ENCODE assay signal across 8 cellular contexts in genomic region chr6:14354919-14355572, GRCh38.
DNase-seq lines count a peak whose midpoint lies in the region; ATAC-seq and TF ChIP-seq lines count a peak whose summit lies in the region.

No MANE protein-coding gene starts in this region.

- no peak overlapping the region for H3K27ac ChIP-seq in tibial nerve

- no peaks in the 10 kb centered on the region for H3K27me3 ChIP-seq in tibial nerve

- no peaks in the 10 kb centered on the region for H3K27me3 Mint-ChIP-seq in activated CD4-positive, alpha-beta memory T cell treated with anti-CD3 and anti-CD28 coated beads for 36 hours
- no peaks in the 10 kb centered on the region for H3K27me3 Mint-ChIP-seq in activated CD4-positive, alpha-beta memory T cell treated with anti-CD3 and anti-CD28 coated beads, Interleukin-2, amount 10 ng/mL, durations not matched to agents 7 days and 5 days
- H3K27me3 Mint-ChIP-seq in activated T-helper 17 cell treated with anti-CD3 and anti-CD28 coated beads, Interleukin-2, amount 50 U/mL, for 72 hours = no peaks in the 10 kb centered on the region

- peaks cover 9% of the 10 kb centered on the region for H3K9me3 Mint-ChIP-seq in activated CD4-positive, alpha-beta memory T cell treated with anti-CD3 and anti-CD28 coated beads for 36 hours
- H3K9me3 Mint-ChIP-seq in activated CD4-positive, alpha-beta memory T cell treated with anti-CD3 and anti-CD28 coated beads, Interleukin-2, amount 10 ng/mL, durations not matched to agents 7 days and 5 days = peaks cover 9% of the 10 kb centered on the region
- H3K9me3 Mint-ChIP-seq in activated T-helper 17 cell treated with anti-CD3 and anti-CD28 coated beads, Interleukin-2, amount 50 U/mL, for 72 hours = no peaks in the 10 kb centered on the region

- intact Hi-C loops in activated CD4-positive, alpha-beta memory T cell treated with anti-CD3 and anti-CD28 coated beads for 36 hours (cut with micrococcal nuclease) = no loop called here
- intact Hi-C loops in lower leg skin (cut with DNase I; ENCODE audit: low total_unique reads) = no loop called here

- 29 to 30% methylated on average over 5 of the region's 5 CpGs for WGBS in lower leg skin, 2 donors
- WGBS in tibial nerve, 2 donors = 33 to 34% methylated on average over 5 of the region's 5 CpGs

- CTCF ChIA-PET in activated CD4-positive, alpha-beta memory T cell treated with anti-CD3 and anti-CD28 coated beads for 36 hours (lab: Charles Lee) = no interaction called here
- CTCF ChIA-PET in activated CD4-positive, alpha-beta memory T cell treated with anti-CD3 and anti-CD28 coated beads, Interleukin-2, amount 10 ng/mL, durations not matched to agents 7 days and 5 days (lab: Charles Lee) = no interaction called here

- no peak for TF ChIP-seq EP300 in tibial nerve (IDR thresholded peaks at IDR 0.05)

- peaks cover 2% of the 10 kb centered on the region for H3K4me1 Mint-ChIP-seq in activated CD4-positive, alpha-beta memory T cell treated with anti-CD3 and anti-CD28 coated beads for 36 hours (ENCODE audit: low read depth)
- H3K4me1 Mint-ChIP-seq in activated CD4-positive, alpha-beta memory T cell treated with anti-CD3 and anti-CD28 coated beads, Interleukin-2, amount 10 ng/mL, durations not matched to agents 7 days and 5 days = no peaks in the 10 kb centered on the region
- no peaks in the 10 kb centered on the region for H3K4me1 Mint-ChIP-seq in activated T-helper 17 cell treated with anti-CD3 and anti-CD28 coated beads, Interleukin-2, amount 50 U/mL, for 72 hours

- H3K4me1 ChIP-seq in tibial nerve = peaks cover 0 to 7% (median 0%) of the 10 kb centered on the region in 4 donors

- no peaks in the 10 kb centered on the region for H3K36me3 Mint-ChIP-seq in activated CD4-positive, alpha-beta memory T cell treated with anti-CD3 and anti-CD28 coated beads for 36 hours
- H3K36me3 Mint-ChIP-seq in activated CD4-positive, alpha-beta memory T cell treated with anti-CD3 and anti-CD28 coated beads, Interleukin-2, amount 10 ng/mL, durations not matched to agents 7 days and 5 days (ENCODE audit: low read depth) = no peaks in the 10 kb centered on the region
- H3K36me3 Mint-ChIP-seq in activated T-helper 17 cell treated with anti-CD3 and anti-CD28 coated beads, Interleukin-2, amount 50 U/mL, for 72 hours (ENCODE audit: low read depth) = no peaks in the 10 kb centered on the region

- TF ChIP-seq POLR2A in lower leg skin (IDR thresholded peaks at IDR 0.05) (no peak), tibial nerve (IDR thresholded peaks at IDR 0.05) (no peak)

- peak; percentile 64 for ATAC-seq in activated T-helper 17 cell treated with anti-CD3 and anti-CD28 coated beads, Interleukin-2, amount 50 U/mL, for 72 hours (replicated peaks)
- ATAC-seq in HG03460 (IDR thresholded peaks at IDR 0.05; ENCODE audit: unreplicated experiment) = no peak
- ATAC-seq in HG03442 (IDR thresholded peaks at IDR 0.05; ENCODE audit: unreplicated experiment) = no peak

- H3K4me3 Mint-ChIP-seq in activated CD4-positive, alpha-beta memory T cell treated with anti-CD3 and anti-CD28 coated beads for 36 hours = no peak overlapping the region
- no peak overlapping the region for H3K4me3 Mint-ChIP-seq in activated CD4-positive, alpha-beta memory T cell treated with anti-CD3 and anti-CD28 coated beads, Interleukin-2, amount 10 ng/mL, durations not matched to agents 7 days and 5 days
- H3K4me3 Mint-ChIP-seq in activated T-helper 17 cell treated with anti-CD3 and anti-CD28 coated beads, Interleukin-2, amount 50 U/mL, for 72 hours = no peak overlapping the region

- peak; percentile 44 for DNase-seq in activated CD4-positive, alpha-beta memory T cell treated with anti-CD3 and anti-CD28 coated beads for 36 hours
- DNase-seq in activated CD4-positive, alpha-beta memory T cell treated with anti-CD3 and anti-CD28 coated beads, Interleukin-2, amount 10 ng/mL, durations not matched to agents 7 days and 5 days = no peak
- DNase-seq in lower leg skin (ENCODE audit: low spot score in 2 of 2) (peak; percentile 32 to 87), tibial nerve (ENCODE audit: low spot score in 2 of 2) (peak; percentile 20 to 45), NCI-H82 (lab: John Stamatoyannopoulos, UW) (no peak)

- POLR2A ChIA-PET in activated CD4-positive, alpha-beta memory T cell treated with anti-CD3 and anti-CD28 coated beads for 36 hours (lab: Charles Lee) = no interaction called here
- POLR2A ChIA-PET in activated CD4-positive, alpha-beta memory T cell treated with anti-CD3 and anti-CD28 coated beads, Interleukin-2, amount 10 ng/mL, durations not matched to agents 7 days and 5 days (lab: Charles Lee) = no interaction called here

- no peaks in the 10 kb centered on the region for H3K9me3 ChIP-seq in tibial nerve

- H3K27ac Mint-ChIP-seq in activated CD4-positive, alpha-beta memory T cell treated with anti-CD3 and anti-CD28 coated beads for 36 hours = no peak overlapping the region
- H3K27ac Mint-ChIP-seq in activated CD4-positive, alpha-beta memory T cell treated with anti-CD3 and anti-CD28 coated beads, Interleukin-2, amount 10 ng/mL, durations not matched to agents 7 days and 5 days = no peak overlapping the region
- no peak overlapping the region for H3K27ac Mint-ChIP-seq in activated T-helper 17 cell treated with anti-CD3 and anti-CD28 coated beads, Interleukin-2, amount 50 U/mL, for 72 hours

- no peak for TF ChIP-seq CTCF in lower leg skin (IDR thresholded peaks at IDR 0.05)
- TF ChIP-seq CTCF in tibial nerve (IDR thresholded peaks at IDR 0.05) = no peak

- H3K4me3 ChIP-seq in lower leg skin (ENCODE audit: low read depth, poor library complexity, severe bottlenecking) (no peak overlapping the region), tibial nerve (no peak overlapping the region)

- H3K36me3 ChIP-seq in tibial nerve = no peaks in the 10 kb centered on the region

Comparison
In these comparisons a context has a peak if more than half of its experiments do, and no peak if none do; other contexts are left out.
1. DNase-seq: peak in activated CD4-positive, alpha-beta memory T cell treated with anti-CD3 and anti-CD28 coated beads for 36 hours (single experiment), lower leg skin (2 of 2) and tibial nerve (2 of 2); none in activated CD4-positive, alpha-beta memory T cell treated with anti-CD3 and anti-CD28 coated beads, Interleukin-2, amount 10 ng/mL, durations not matched to agents 7 days and 5 days (single experiment) and NCI-H82 (single experiment).